In the genomic region with DNA sequence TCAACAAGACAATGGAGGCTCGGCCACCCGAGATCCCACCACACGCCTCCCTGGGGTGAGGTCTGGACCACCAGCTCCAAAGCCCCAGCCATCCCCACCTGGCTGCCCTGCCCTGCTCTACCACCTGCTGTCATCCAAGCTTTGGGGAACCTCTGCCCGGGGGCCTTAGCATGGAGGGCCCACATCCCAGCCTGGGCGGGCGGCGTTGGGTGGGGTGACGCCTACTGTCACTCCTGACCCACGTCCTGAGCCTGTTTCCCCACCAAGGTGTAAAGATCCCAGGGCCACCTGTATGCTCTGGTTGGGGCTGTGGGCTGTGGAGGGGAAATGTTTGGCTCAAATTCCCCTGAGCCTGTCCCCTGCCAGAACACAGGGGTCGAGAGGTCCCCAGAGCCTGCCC, we compare ENCODE assay signal across 17 cellular contexts.
A peak's percentile ranks its signal among the peaks of the same experiment; 100 is the strongest.
DNase-seq lines count a peak whose midpoint lies in the region; ATAC-seq and TF ChIP-seq lines count a peak whose summit lies in the region.
"Had no signal": no experiment of that assay in that cellular context is flagged by ENCODE, and none has a peak within 500 bp of the region (broad histone marks: within the 10 kb centered on the region; RNA-seq: fewer than 3 reads in every experiment).

No MANE protein-coding gene starts in this region.

- DNase-seq in activated CD4-positive, alpha-beta T cell treated with anti-CD3 and anti-CD28 coated beads, Interleukin-2, amount 10 ng/mL, durations not matched to agents 24 days and 14 days, result peak; percentile 16
- DNase-seq in activated CD4-positive, alpha-beta T cell treated with anti-CD3 and anti-CD28 coated beads, Interleukin-2, amount 50 U/mL, for 48 hours, result no peak
- no peak for DNase-seq in nephron progenitor cell
- DNase-seq in stimulated activated naive CD8-positive, alpha-beta T cell treated with anti-CD3 and anti-CD28 coated beads, Interleukin-15, Interleukin-2, amounts not matched to agents 100 U/mL and 50 U/mL, for 24 hours, result no peak
- no peak for DNase-seq in GDM1 (lab: John Stamatoyannopoulos, UW)
- no peak for DNase-seq in MV-4-11 (lab: John Stamatoyannopoulos, UW)
- DNase-seq: Caco-2; CD4-positive, CD25-positive, alpha-beta regulatory T cell; CD8-positive, alpha-beta T cell; DMS153; DND-41; GOT3; H7; HCEC 1CT had no signal

- H3K9me3 Mint-ChIP-seq in activated CD4-positive, alpha-beta T cell treated with anti-CD3 and anti-CD28 coated beads, Interleukin-2, amount 10 ng/mL, durations not matched to agents 24 days and 14 days, result peaks cover 7% of the 10 kb centered on the region
- peaks cover 28% of the 10 kb centered on the region for H3K9me3 Mint-ChIP-seq in nephron progenitor cell

- no peak for TF ChIP-seq CTCF in nephron progenitor cell (IDR thresholded peaks at IDR 0.05)

- no peak overlapping the region for H3K27ac Mint-ChIP-seq in activated CD4-positive, alpha-beta T cell treated with anti-CD3 and anti-CD28 coated beads, Interleukin-2, amount 10 ng/mL, durations not matched to agents 24 days and 14 days
- H3K27ac Mint-ChIP-seq in nephron progenitor cell, result peak overlapping the region; percentile 25
- H3K27ac Mint-ChIP-seq: B cell; CD4-positive, CD25-positive, alpha-beta regulatory T cell; CD8-positive, alpha-beta T cell had no signal

- intact Hi-C loops in activated CD4-positive, alpha-beta T cell treated with anti-CD3 and anti-CD28 coated beads, Interleukin-2, amount 10 ng/mL, durations not matched to agents 24 days and 14 days (cut with micrococcal nuclease), result no loop called here

- no peak overlapping the region for H3K4me3 Mint-ChIP-seq in activated CD4-positive, alpha-beta T cell treated with anti-CD3 and anti-CD28 coated beads, Interleukin-2, amount 10 ng/mL, durations not matched to agents 24 days and 14 days
- no peak overlapping the region for H3K4me3 Mint-ChIP-seq in nephron progenitor cell
- H3K4me3 Mint-ChIP-seq: B cell; CD4-positive, CD25-positive, alpha-beta regulatory T cell; CD8-positive, alpha-beta T cell had no signal

- ATAC-seq in stimulated activated naive CD8-positive, alpha-beta T cell treated with anti-CD3 and anti-CD28 coated beads, Interleukin-15, Interleukin-2, amounts not matched to agents 100 U/mL and 50 U/mL, for 24 hours, result peak; percentile 11
- ATAC-seq in GM19324 (IDR thresholded peaks at IDR 0.05; ENCODE audit: low FRiP score, unreplicated experiment), result no peak
- ATAC-seq: CD8-positive, alpha-beta T cell; GM12878 had no signal

- H3K4me1 Mint-ChIP-seq in activated CD4-positive, alpha-beta T cell treated with anti-CD3 and anti-CD28 coated beads, Interleukin-2, amount 10 ng/mL, durations not matched to agents 24 days and 14 days, result no peaks in the 10 kb centered on the region
- H3K4me1 Mint-ChIP-seq in nephron progenitor cell, result peaks cover 68% of the 10 kb centered on the region
- H3K4me1 Mint-ChIP-seq: B cell; CD4-positive, CD25-positive, alpha-beta regulatory T cell had no signal

- no peaks in the 10 kb centered on the region for H3K27me3 Mint-ChIP-seq in activated CD4-positive, alpha-beta T cell treated with anti-CD3 and anti-CD28 coated beads, Interleukin-2, amount 10 ng/mL, durations not matched to agents 24 days and 14 days
- H3K27me3 Mint-ChIP-seq in nephron progenitor cell (ENCODE audit: low read depth, poor library complexity), result peaks cover 7% of the 10 kb centered on the region
- H3K27me3 Mint-ChIP-seq: B cell had no signal

- no peaks in the 10 kb centered on the region for H3K36me3 Mint-ChIP-seq in activated CD4-positive, alpha-beta T cell treated with anti-CD3 and anti-CD28 coated beads, Interleukin-2, amount 10 ng/mL, durations not matched to agents 24 days and 14 days (ENCODE audit: low read depth)
- peaks cover 6% of the 10 kb centered on the region for H3K36me3 Mint-ChIP-seq in nephron progenitor cell (ENCODE audit: low read depth)
- H3K36me3 Mint-ChIP-seq: CD4-positive, CD25-positive, alpha-beta regulatory T cell; CD8-positive, alpha-beta T cell had no signal
